ENCODE assay signal across 8 cellular contexts in genomic region chr4:3904264-3904955, GRCh38.
A peak's percentile ranks its signal among the peaks of the same experiment; 100 is the strongest.
DNase-seq lines count a peak whose midpoint lies in the region; FAIRE-seq and TF ChIP-seq lines count a peak whose summit lies in the region.
"Not testable (repeated sequence)": the region's sequence is repeated elsewhere in the genome, so short reads cannot be mapped to it uniquely, and the experiment has no call there.

No MANE protein-coding gene starts in this region.

- peaks cover 18% of the 10 kb centered on the region for H3K4me1 Mint-ChIP-seq in astrocyte (ENCODE audit: low read depth, unreplicated experiment)

- not testable (repeated sequence) for H4K20me1 ChIP-seq in astrocyte (ENCODE audit: insufficient read depth, low read length); osteoblast (ENCODE audit: insufficient read depth, low read length)

- H3K79me2 ChIP-seq in astrocyte (ENCODE audit: insufficient read depth, low read length); osteoblast (ENCODE audit: insufficient read depth, low read length): not testable (repeated sequence)

- H2AFZ ChIP-seq in astrocyte (ENCODE audit: low read depth, low read length); osteoblast (ENCODE audit: low read length): not testable (repeated sequence)

- not testable (repeated sequence) for H3K27me3 Mint-ChIP-seq in astrocyte (ENCODE audit: low read depth, unreplicated experiment)

- DNase-seq in ACHN (peak; percentile 27), GM04503 (ENCODE audit: low read depth) (peak; percentile 34), LHCN-M2 (ENCODE audit: low read depth) (peak; percentile 74), astrocyte (ENCODE audit: low read depth) (peak; percentile 65), fibroblast of gingiva (ENCODE audit: low read depth) (peak; percentile 61), iris pigment epithelial cell (ENCODE audit: low read depth) (peak; percentile 12)
- DNase-seq in osteoblast (ENCODE audit: insufficient read length, low spot score, missing footprints); vagina (ENCODE audit: extremely low spot score in 2 of 2): not testable (repeated sequence)

- TF ChIP-seq CTCF in astrocyte (IDR thresholded peaks at IDR 0.05; ENCODE audit: insufficient read depth, low read depth, low read length); osteoblast (IDR thresholded peaks at IDR 0.05; ENCODE audit: extremely low read depth, low read depth, low read length); vagina (IDR thresholded peaks at IDR 0.05): not testable (repeated sequence)

- not testable (repeated sequence) for H3K9me3 ChIP-seq in astrocyte (ENCODE audit: insufficient read depth, low read depth, low read length); osteoblast (ENCODE audit: low read depth, low read length); vagina

- peak overlapping the region; percentile 17 for H3K4me3 Mint-ChIP-seq in astrocyte (ENCODE audit: unreplicated experiment)

- in situ Hi-C loops in ACHN (cut with HindIII; ENCODE audit: low pct_ligation_motif_present, low pct_unique_long_range_greater_than_20kb, low sequenced_read_pairs), result not testable (repeated sequence)

- TF ChIP-seq POLR2A in vagina (IDR thresholded peaks at IDR 0.05), result not testable (repeated sequence)

- peak; percentile 47 for FAIRE-seq in astrocyte (lab: Jason Lieb, UNC)

- intact Hi-C loops in vagina (cut with DNase I), result not testable (repeated sequence)

- H3K4me2 ChIP-seq in astrocyte (ENCODE audit: low read length) (peak overlapping the region; percentile 77), osteoblast (ENCODE audit: insufficient read depth, low read length) (peak overlapping the region; percentile 69)

- peak overlapping the region; percentile 43 for H3K9ac ChIP-seq in astrocyte (ENCODE audit: low read length)

- not testable (repeated sequence) for H3K4me3 ChIP-seq in astrocyte (ENCODE audit: insufficient read depth, low read depth, low read length); vagina
- peak overlapping the region; percentile 25 for H3K4me3 ChIP-seq in osteoblast (ENCODE audit: insufficient read depth, low read length)

- H3K27me3 ChIP-seq in astrocyte (ENCODE audit: insufficient read depth, low read length); osteoblast (ENCODE audit: insufficient read depth, low read length); vagina: not testable (repeated sequence)

- not testable (repeated sequence) for H3K36me3 ChIP-seq in astrocyte (ENCODE audit: insufficient read depth, low read length); osteoblast (ENCODE audit: insufficient read depth, low read length); vagina

- H3K27ac Mint-ChIP-seq in astrocyte (ENCODE audit: unreplicated experiment), result peak overlapping the region; percentile 49

- H3K27ac ChIP-seq in astrocyte (ENCODE audit: low read depth, low read length), result peak overlapping the region; percentile 42
- H3K27ac ChIP-seq in osteoblast (ENCODE audit: low read depth, low read length), result peak overlapping the region; percentile 92
- peak overlapping the region; percentile 30 for H3K27ac ChIP-seq in vagina

- not testable (repeated sequence) for H3K9me3 Mint-ChIP-seq in astrocyte (ENCODE audit: unreplicated experiment)

- not testable (repeated sequence) for H3K4me1 ChIP-seq in astrocyte (ENCODE audit: insufficient read depth, low read length); osteoblast (ENCODE audit: insufficient read depth, low read length); vagina

- H3K36me3 Mint-ChIP-seq in astrocyte (ENCODE audit: low read depth, unreplicated experiment), result not testable (repeated sequence)

Comparison
In these comparisons a context has a peak if more than half of its experiments do, and no peak if none do; other contexts are left out.
1. H3K27ac ChIP-seq: peak in every context shown above with its lines; median percentile 92 in osteoblast; 42 in astrocyte; 30 in vagina.